ENCODE assay signal across 8 cellular contexts in the genomic region with DNA sequence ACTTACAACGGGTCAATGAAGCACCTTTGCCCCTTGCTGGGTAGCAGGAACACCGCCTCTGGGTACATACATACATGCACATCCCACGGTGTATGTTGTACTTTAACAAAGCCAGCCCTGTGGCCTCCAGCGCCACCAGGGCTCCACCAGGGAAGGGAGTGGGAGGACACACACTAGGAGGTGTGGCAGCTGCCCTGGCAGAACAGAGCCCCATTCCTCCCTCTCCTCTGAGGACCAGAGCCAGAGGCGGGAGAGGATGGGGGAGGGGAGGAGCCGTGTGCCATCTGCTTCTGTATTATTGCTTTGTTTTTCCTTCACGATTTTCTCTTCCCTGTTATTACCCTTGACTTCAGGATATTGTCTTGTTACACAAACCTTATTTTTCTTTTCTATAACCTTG.
A peak's percentile ranks its signal among the peaks of the same experiment; 100 is the strongest.
DNase-seq lines count a peak whose midpoint lies in the region; ATAC-seq and TF ChIP-seq lines count a peak whose summit lies in the region.

No MANE protein-coding gene starts in this region.

- H3K36me3 Mint-ChIP-seq in nephron (ENCODE audit: low read depth), result peaks cover 20% of the 10 kb centered on the region

- no peaks in the 10 kb centered on the region for H3K9me3 Mint-ChIP-seq in nephron

- DNase-seq in COLO668 (lab: John Stamatoyannopoulos, UW; ENCODE audit: unreplicated experiment) (peak; percentile 38), NCI-H2171 treated with DMSO at 0.1 percent for 48 hours (lab: John Stamatoyannopoulos, UW) (peak; percentile 96), cerebellar nuclear complex (lab: John Stamatoyannopoulos, UW) (peak; percentile 49 to 86)
- no peak for DNase-seq in activated T-cell treated with anti-CD3 and anti-CD28 coated beads, Interleukin-2, amount 50 U/mL, for 1 hour

- peaks cover 56% of the 10 kb centered on the region for H3K4me1 Mint-ChIP-seq in nephron

- H3K27ac Mint-ChIP-seq in nephron, result peak overlapping the region; percentile 57 to 90 (median 73)

- H3K27me3 Mint-ChIP-seq in nephron (ENCODE audit: low read depth), result no peaks in the 10 kb centered on the region

- no peak for ATAC-seq in GM18861 (IDR thresholded peaks at IDR 0.05; ENCODE audit: unreplicated experiment)
- no peak for ATAC-seq in GM21619 (IDR thresholded peaks at IDR 0.05; ENCODE audit: unreplicated experiment)
- no peak for ATAC-seq in HG02763 (IDR thresholded peaks at IDR 0.05; ENCODE audit: unreplicated experiment)

- TF ChIP-seq CTCF in nephron (IDR thresholded peaks at IDR 0.05; ENCODE audit: unreplicated experiment in 3 of 3), result no peak

- peak overlapping the region; percentile 2 to 37 (median 32) for H3K4me3 Mint-ChIP-seq in nephron
